25 cellular contexts compared by ENCODE assay signal in the genomic region with DNA sequence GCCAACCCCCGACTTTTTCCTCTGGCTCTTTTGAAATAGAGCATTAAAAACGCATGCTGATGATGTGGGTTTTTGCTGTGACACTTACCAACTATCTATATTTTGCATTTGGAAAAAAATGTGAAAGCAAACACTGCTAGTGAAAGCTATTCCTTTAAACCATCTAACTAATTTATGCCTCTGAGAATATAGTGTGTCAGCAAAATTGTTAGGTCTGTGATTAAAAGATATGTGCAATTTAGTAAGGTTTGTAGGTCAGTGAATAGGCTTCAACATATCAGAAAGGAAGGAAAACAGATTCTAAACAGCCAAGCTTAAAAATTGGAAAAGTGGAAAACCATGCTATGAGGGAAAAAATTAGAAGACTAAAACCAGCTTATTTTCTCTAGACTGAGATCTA.
"Had no signal": no experiment of that assay in that cellular context is flagged by ENCODE, and none has a peak within 500 bp of the region (broad histone marks: within the 10 kb centered on the region; RNA-seq: fewer than 3 reads in every experiment).

No MANE protein-coding gene starts in this region.

- FAIRE-seq: islet of Langerhans, keratinocyte had no signal

- ATAC-seq: effector memory CD8-positive, alpha-beta T cell; esophagus mucosa; gastrocnemius medialis; heart right ventricle; left cardiac atrium; left lung; left ventricle myocardium superior; lower lobe of right lung; mucosa of descending colon; naive thymus-derived CD8-positive, alpha-beta T cell had no signal

- H3K36me3 ChIP-seq: esophagus squamous epithelium, gastrocnemius medialis, heart right ventricle, left lung, lower lobe of right lung had no signal

- H3K27ac ChIP-seq: epithelial cell of prostate, esophagus squamous epithelium, gastrocnemius medialis, heart right ventricle, left lung, lower lobe of right lung had no signal

- H3K4me3 ChIP-seq: esophagus squamous epithelium, gastrocnemius medialis, heart right ventricle, left lung, lower lobe of right lung, mucosa of descending colon had no signal

- H3K4me1 ChIP-seq: esophagus squamous epithelium, gastrocnemius medialis, heart right ventricle, left lung, lower lobe of right lung had no signal

- H3K27me3 ChIP-seq: esophagus squamous epithelium, gastrocnemius medialis, heart right ventricle, left lung had no signal

- H3K9me3 ChIP-seq: esophagus squamous epithelium, gastrocnemius medialis, lower lobe of right lung had no signal

- DNase-seq: cortex of kidney; effector CD8-positive, alpha-beta T cell; effector memory CD8-positive, alpha-beta T cell; endodermal cell; erythroblast; esophagus squamous epithelium; foreskin fibroblast; foreskin melanocyte; gastrocnemius medialis; glutamatergic neuron; head of caudate nucleus; heart right ventricle; hippocampal formation; left cardiac atrium; left lung; left ventricle myocardium superior; lower lobe of right lung; mesenchymal stem cell; mucosa of descending colon; naive B cell; naive thymus-derived CD8-positive, alpha-beta T cell had no signal
